12 cellular contexts compared by ENCODE assay signal in the genomic region with DNA sequence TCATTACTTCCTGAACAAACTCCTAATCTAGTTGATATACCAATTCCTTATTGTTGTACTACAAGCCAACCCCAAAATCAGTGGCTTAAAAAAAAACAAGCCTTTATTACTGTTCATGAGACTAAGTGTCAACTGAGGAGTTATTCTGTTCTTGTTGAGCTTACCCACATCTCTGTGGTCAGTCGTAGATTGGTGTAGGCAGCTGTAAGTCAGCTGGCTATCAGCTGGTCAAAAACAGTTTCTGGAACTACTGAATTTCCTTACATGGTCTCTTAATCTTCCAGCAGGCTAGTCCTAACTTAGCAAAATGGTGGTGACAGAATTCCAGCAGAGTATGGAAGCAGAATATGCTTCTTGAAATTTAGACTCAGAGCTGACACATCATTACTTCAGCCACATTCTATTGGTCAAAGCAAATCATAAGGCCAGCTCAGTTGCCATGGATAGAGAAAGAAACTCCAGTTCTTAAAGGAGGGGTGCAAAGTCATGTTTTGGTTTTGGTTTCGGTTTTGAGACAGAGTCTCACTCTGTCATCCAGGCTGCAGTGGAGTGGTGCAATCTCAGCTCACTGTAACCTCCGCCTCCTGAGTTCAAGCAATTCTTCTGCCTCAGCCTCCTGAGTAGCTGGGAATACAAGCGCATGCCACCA.
DNase-seq lines count a peak whose midpoint lies in the region; ATAC-seq and TF ChIP-seq lines count a peak whose summit lies in the region.
"Had no signal": no experiment of that assay in that cellular context is flagged by ENCODE, and none has a peak within 500 bp of the region (broad histone marks: within the 10 kb centered on the region; RNA-seq: fewer than 3 reads in every experiment).

No MANE protein-coding gene starts in this region.

- H3K4me1 Mint-ChIP-seq in activated T-cell treated with anti-CD3 and anti-CD28 coated beads, Interleukin-2, amount 50 U/mL, for 4 hours (ENCODE audit: low read depth), result no peaks in the 10 kb centered on the region
- H3K4me1 Mint-ChIP-seq: naive B cell had no signal

- no peaks in the 10 kb centered on the region for H3K27me3 Mint-ChIP-seq in activated T-cell treated with anti-CD3 and anti-CD28 coated beads, Interleukin-2, amount 50 U/mL, for 4 hours (ENCODE audit: low read depth)
- H3K27me3 Mint-ChIP-seq: naive B cell had no signal

- H3K36me3 ChIP-seq in MG63, result no peaks in the 10 kb centered on the region
- H3K36me3 ChIP-seq in brain microvascular endothelial cell (replicated peaks), result no peaks in the 10 kb centered on the region
- no peaks in the 10 kb centered on the region for H3K36me3 ChIP-seq in trophoblast cell (ENCODE audit: control insufficient read depth in 1 of 2, insufficient read depth in 2 of 2, low read length in 2 of 2)
- H3K36me3 ChIP-seq: colonic mucosa had no signal

- no peak overlapping the region for H3K14ac ChIP-seq in trophoblast cell (ENCODE audit: low read length)

- H3K27ac ChIP-seq in brain microvascular endothelial cell, result no peak overlapping the region
- H3K27ac ChIP-seq in trophoblast cell (ENCODE audit: low read depth, low read length), result no peak overlapping the region
- no peak overlapping the region for H3K27ac ChIP-seq in RWPE1
- H3K27ac ChIP-seq: colonic mucosa, hepatocyte had no signal

- H3K36me3 Mint-ChIP-seq in activated T-cell treated with anti-CD3 and anti-CD28 coated beads, Interleukin-2, amount 50 U/mL, for 4 hours (ENCODE audit: insufficient read depth), result no peaks in the 10 kb centered on the region
- H3K36me3 Mint-ChIP-seq: naive B cell had no signal

- no peak overlapping the region for H2BK120ac ChIP-seq in trophoblast cell (ENCODE audit: insufficient read depth, low read length, poor library complexity)

- no peak overlapping the region for H2AFZ ChIP-seq in trophoblast cell (ENCODE audit: insufficient read depth, low read length, poor library complexity)
- H2AFZ ChIP-seq: hepatocyte had no signal

- H3K9me3 ChIP-seq in MG63, result peaks cover 17% of the 10 kb centered on the region
- no peaks in the 10 kb centered on the region for H3K9me3 ChIP-seq in trophoblast cell (ENCODE audit: insufficient read depth, low read depth, low read length)
- H3K9me3 ChIP-seq: colonic mucosa had no signal

- peaks cover 17% of the 10 kb centered on the region for H3K9me3 Mint-ChIP-seq in activated T-cell treated with anti-CD3 and anti-CD28 coated beads, Interleukin-2, amount 50 U/mL, for 4 hours

- no peak for TF ChIP-seq CTCF in brain microvascular endothelial cell (IDR thresholded peaks at IDR 0.05; ENCODE audit: low read depth, low read length, missing control alignments)
- TF ChIP-seq CTCF in RWPE1 (conservative IDR thresholded peaks at IDR 0.05; ENCODE audit: low read depth), result no peak

- H3K4me2 ChIP-seq in trophoblast cell (ENCODE audit: low read length), result no peak overlapping the region
- H3K4me2 ChIP-seq: hepatocyte had no signal

- H3K9ac ChIP-seq in trophoblast cell (ENCODE audit: low read length), result no peak overlapping the region

- no peak overlapping the region for H3K23ac ChIP-seq in trophoblast cell (ENCODE audit: low read length)

- no peak overlapping the region for H3K18ac ChIP-seq in trophoblast cell (ENCODE audit: low read length)

- H3K4ac ChIP-seq in trophoblast cell (ENCODE audit: low read depth, low read length), result no peak overlapping the region

- no peaks in the 10 kb centered on the region for H3K79me2 ChIP-seq in trophoblast cell (ENCODE audit: control insufficient read depth, insufficient read depth, low read length, poor library complexity)
- H3K79me2 ChIP-seq: hepatocyte had no signal

- H4K12ac ChIP-seq in trophoblast cell (ENCODE audit: low read depth, low read length), result no peak overlapping the region

- H4K91ac ChIP-seq in trophoblast cell (ENCODE audit: low read depth, low read length), result no peak overlapping the region

- no peak overlapping the region for H3K4me3 Mint-ChIP-seq in activated T-cell treated with anti-CD3 and anti-CD28 coated beads, Interleukin-2, amount 50 U/mL, for 4 hours
- H3K4me3 Mint-ChIP-seq: naive B cell had no signal

- no peak overlapping the region for H4K8ac ChIP-seq in trophoblast cell (ENCODE audit: low read depth, low read length)

- H3K4me3 ChIP-seq in MG63, result no peak overlapping the region
- no peak overlapping the region for H3K4me3 ChIP-seq in brain microvascular endothelial cell (ENCODE audit: low read depth, low read length)
- no peak overlapping the region for H3K4me3 ChIP-seq in trophoblast cell (ENCODE audit: low read depth, low read length)
- H3K4me3 ChIP-seq: colonic mucosa, hepatocyte had no signal

- no CpG with 5 or more reads among the region's 4 CpGs for WGBS in trophoblast cell (ENCODE audit: extremely low coverage, insufficient coverage, insufficient read length)

- in situ Hi-C loops in brain microvascular endothelial cell (cut with HindIII; ENCODE audit: low pct_ligation_motif_present, low sequenced_read_pairs), result no loop called here

- H2BK5ac ChIP-seq in trophoblast cell (ENCODE audit: low read depth, low read length, poor library complexity), result no peak overlapping the region

- peak; percentile 68 for ATAC-seq in GM18868 (IDR thresholded peaks at IDR 0.05; ENCODE audit: unreplicated experiment)
- ATAC-seq in activated T-cell treated with anti-CD3 and anti-CD28 coated beads, Interleukin-2, amount 50 U/mL, for 4 hours, result no peak

- H3K27me3 ChIP-seq in MG63 (no peaks in the 10 kb centered on the region), brain microvascular endothelial cell (replicated peaks) (no peaks in the 10 kb centered on the region), trophoblast cell (ENCODE audit: insufficient read depth, low read length) (no peaks in the 10 kb centered on the region)
- H3K27me3 ChIP-seq: colonic mucosa, hepatocyte had no signal

- H3K4me1 ChIP-seq in trophoblast cell (ENCODE audit: control insufficient read depth in 1 of 2, insufficient read depth in 2 of 2, low read length in 2 of 2), result no peaks in the 10 kb centered on the region
- H3K4me1 ChIP-seq: colonic mucosa had no signal

- POLR2A ChIA-PET in RWPE1 (lab: Yijun Ruan, JAX; ENCODE audit: low non-redundant PET), result no interaction called here

- H2AK5ac ChIP-seq in trophoblast cell (ENCODE audit: low read length), result no peak overlapping the region

- CTCF ChIA-PET in RWPE1 (lab: Yijun Ruan, JAX), result no interaction called here

- H3K79me1 ChIP-seq in trophoblast cell (ENCODE audit: low read length), result no peaks in the 10 kb centered on the region

- DNase-seq in MG63 (peak; percentile 64), brain microvascular endothelial cell (peak; percentile 46), trophoblast cell (peak; percentile 26 to 58), RWPE1 (ENCODE audit: low spot score) (no peak)
- no peak for DNase-seq in activated T-cell treated with anti-CD3 and anti-CD28 coated beads, Interleukin-2, amount 50 U/mL, for 4 hours
- DNase-seq in activated T-cell treated with anti-CD3 and anti-CD28 coated beads, Interleukin-2, amount 50 U/mL, for 1 hour, result no peak
- DNase-seq: colonic mucosa; naive B cell; NCI-H524 treated with DMSO at 0.1 percent for 48 hours; stimulated activated CD4-positive, alpha-beta T cell treated with anti-CD3 and anti-CD28 coated beads, Interleukin-1b, Interleukin-23, amount 100 ng/mL, for 48 hours had no signal

- H2BK12ac ChIP-seq in trophoblast cell (ENCODE audit: low read length), result no peak overlapping the region

Comparison
In these comparisons a context has a peak if more than half of its experiments do, and no peak if none do; other contexts are left out.
1. DNase-seq: peak in MG63 (single experiment), brain microvascular endothelial cell (single experiment) and trophoblast cell (2 of 2); none in activated T-cell treated with anti-CD3 and anti-CD28 coated beads, Interleukin-2, amount 50 U/mL, for 4 hours (single experiment), RWPE1 (single experiment) and activated T-cell treated with anti-CD3 and anti-CD28 coated beads, Interleukin-2, amount 50 U/mL, for 1 hour (single experiment).